Comparison of ENCODE assay signal across 20 cellular contexts in genomic region chr3:99809565-99809964, GRCh38. TPM values are rescaled to one million over a fixed set of nuclear protein-coding genes. Genes with fewer than 3 reads are reported as not detected.
A peak's percentile ranks its signal among the peaks of the same experiment; 100 is the strongest.
DNase-seq lines count a peak whose midpoint lies in the region; ATAC-seq, FAIRE-seq and TF ChIP-seq lines count a peak whose summit lies in the region.
"Had no signal": no experiment of that assay in that cellular context is flagged by ENCODE, and none has a peak within 500 bp of the region (broad histone marks: within the 10 kb centered on the region; RNA-seq: fewer than 3 reads in every experiment).

No MANE protein-coding gene starts in this region.

- CTCF ChIA-PET in K562 (lab: Yijun Ruan, JAX; ENCODE audit: low intra/inter-chr PET ratio), result no interaction called here

- H3K27me3 ChIP-seq in right atrium auricular region, result no peaks in the 10 kb centered on the region
- H3K27me3 ChIP-seq in K562 (ENCODE audit: control insufficient read depth in 2 of 2, insufficient read depth in 2 of 2, low read length in 2 of 2), result no peaks in the 10 kb centered on the region
- H3K27me3 ChIP-seq in right cardiac atrium (ENCODE audit: control insufficient read depth, insufficient read depth), result no peaks in the 10 kb centered on the region
- H3K27me3 ChIP-seq: BLaER1 had no signal

- no peak for TF ChIP-seq POLR2A in K562 (conservative IDR thresholded peaks at IDR 0.05)

- DNase-seq in Right ventricle myocardium inferior (ENCODE audit: missing footprints), result no peak
- DNase-seq in right atrium auricular region (ENCODE audit: low spot score), result no peak
- DNase-seq in K562 (ENCODE audit: extremely low read depth in 1 of 4, low spot score in 3 of 4), result no peak
- peak in 1 of 3 donors; percentile 45 for DNase-seq in right cardiac atrium
- no peak for DNase-seq in HK-2 (ENCODE audit: unreplicated experiment)
- DNase-seq: Caco-2; CD4-positive, CD25-positive, alpha-beta regulatory T cell; CD8-positive, alpha-beta T cell; DMS153; DND-41; H9 had no signal

- no TSS peak for BruUV-seq in K562 (replicated peaks; lab: Mats Ljungman, UMichigan)

- WGBS in K562 (ENCODE audit: insufficient coverage, low coverage, missing lambda C conversion rate), result 6% methylated on average over 2 of the region's 2 CpGs
- 51% methylated on average over 2 of the region's 2 CpGs for WGBS in right cardiac atrium

- no peak for TF ChIP-seq RAD21 in K562 (CRISPR knock-in tag; conservative IDR thresholded peaks at IDR 0.05 in 1 of 2, IDR thresholded peaks at IDR 0.05 in 1 of 2)

- TF ChIP-seq EP300 in K562 (IDR thresholded peaks at IDR 0.05; ENCODE audit: low read length), result no peak

- in situ Hi-C loops in K562 (cut with MboI), result no loop called here

- no peak for FAIRE-seq in K562 (lab: Jason Lieb, UNC)
- FAIRE-seq: A204.1, G401.6, GM12892 had no signal

- no peaks in the 10 kb centered on the region for H3K79me2 ChIP-seq in K562 (ENCODE audit: control insufficient read depth, insufficient read depth, low read length)

- H3K4me1 ChIP-seq in right atrium auricular region, result peaks cover 0 to 4% of the 10 kb centered on the region in 2 donors
- peaks cover 0 to 2% of the 10 kb centered on the region in 2 experiments; a peak in 1 of 5 replicates for H3K4me1 ChIP-seq in K562 (replicated peaks in 1 of 2; ENCODE audit: control insufficient read depth in 2 of 2, insufficient read depth in 2 of 2, low read length in 2 of 2)
- H3K4me1 ChIP-seq in right cardiac atrium (ENCODE audit: control insufficient read depth, insufficient read depth, low read length), result peaks cover 3% of the 10 kb centered on the region
- H3K4me1 ChIP-seq: BLaER1, Caco-2 had no signal

- ATAC-seq in Right ventricle myocardium inferior (peak; percentile 69), K562 (no peak), right cardiac atrium (peak; percentile 53 to 75), HG03139 (IDR thresholded peaks at IDR 0.05; ENCODE audit: unreplicated experiment) (no peak)
- ATAC-seq: CD8-positive, alpha-beta T cell; GM23338; HCT116 had no signal

- no peaks in the 10 kb centered on the region for H3K9me1 ChIP-seq in K562 (ENCODE audit: control insufficient read depth, insufficient read depth, low read length)

- intact Hi-C loops in Right ventricle myocardium inferior (cut with DNase I), result no loop called here
- intact Hi-C loops in K562 (cut with micrococcal nuclease), result loop anchor here (5.0 kb wide), 1 partner anchor 162 kb away; no protein-coding TSS in a partner anchor
- intact Hi-C loops in right cardiac atrium (cut with DNase I), result no loop called here

- no peak overlapping the region for H3K27ac ChIP-seq in right atrium auricular region
- no peak overlapping the region for H3K27ac ChIP-seq in K562 (ENCODE audit: extremely low read depth, low read depth, low read length)
- H3K27ac ChIP-seq in right cardiac atrium (ENCODE audit: low read length), result no peak overlapping the region
- H3K27ac ChIP-seq: 22Rv1, BLaER1, C4-2B had no signal

- H4K20me1 ChIP-seq in K562 (replicated peaks; ENCODE audit: control insufficient read depth, insufficient read depth, low read length), result 0 out of 2 replicates have a peak, but pooled peaks cover 7% of the 10 kb centered on the region
- H4K20me1 ChIP-seq: BLaER1 had no signal

- POLR2A ChIA-PET in K562 (lab: Yijun Ruan, JAX), result no interaction called here

- TF ChIP-seq CTCF in right atrium auricular region (IDR thresholded peaks at IDR 0.05) (no peak), K562 (IDR thresholded peaks at IDR 0.05 in 2 of 3, conservative IDR thresholded peaks at IDR 0.05 in 1 of 3; ENCODE audit: insufficient read depth in 2 of 3, low read depth in 1 of 3, low read length in 3 of 3) (no peak)

- H3K36me3 ChIP-seq in right atrium auricular region (no peaks in the 10 kb centered on the region), K562 (ENCODE audit: control insufficient read depth, insufficient read depth, low read length) (no peaks in the 10 kb centered on the region)

- H3K9me3 ChIP-seq in right atrium auricular region (peaks cover 0 to 10% of the 10 kb centered on the region in 2 donors), K562 (replicated peaks; ENCODE audit: control insufficient read depth, insufficient read depth, low read depth, low read length) (peaks cover 4% of the 10 kb centered on the region; the same call in 1 of the 2 replicates), right cardiac atrium (ENCODE audit: control insufficient read depth, low read length) (peaks cover 2% of the 10 kb centered on the region)

- H3K4me3 ChIP-seq in right atrium auricular region (no peak overlapping the region), K562 (no peak overlapping the region), right cardiac atrium (ENCODE audit: low read length) (no peak overlapping the region)
- H3K4me3 ChIP-seq: BLaER1, GM23338 had no signal

- H3K9ac ChIP-seq in K562 (ENCODE audit: insufficient read depth in 1 of 2, low read depth in 2 of 2, low read length in 2 of 2), result no peak overlapping the region
- H3K9ac ChIP-seq: BLaER1 had no signal

- no peak overlapping the region for H2AFZ ChIP-seq in K562 (ENCODE audit: low read depth, low read length)
- H2AFZ ChIP-seq: GM23338 had no signal

- no peak overlapping the region for H3K4me2 ChIP-seq in K562 (ENCODE audit: insufficient read depth, low read length)
- H3K4me2 ChIP-seq: BLaER1, GM23338 had no signal

TF ChIP-seq in K562, 482 proteins besides CTCF, POLR2A, EP300 and RAD21 (continues in another document):
- TF ChIP-seq PBX2 (CRISPR knock-in tag; IDR thresholded peaks at IDR 0.05; ENCODE audit: low read depth), result no peak
- peak; percentile 81 for TF ChIP-seq PBX2 (tag; conservative IDR thresholded peaks at IDR 0.05; ENCODE audit: low read depth)
- TF ChIP-seq VEZF1 (CRISPR knock-in tag; IDR thresholded peaks at IDR 0.05), result peak; percentile 20; the same call in 1 of the 2 replicates
- TF ChIP-seq PKNOX1 (IDR thresholded peaks at IDR 0.05), result peak; percentile 63; the same call in 1 of the 2 replicates
- peak; percentile 39; the same call in 1 of the 2 replicates for TF ChIP-seq MAFG (tag; conservative IDR thresholded peaks at IDR 0.05)

RNA-seq across cellular contexts. Expression of gene CMSS1, which starts 8.1 kb away (rescaled TPM):
- total RNA-seq in Right ventricle myocardium inferior (37.0 TPM), right atrium auricular region (10 to 100 TPM in 1 of 2 donors, 1 to 10 TPM in 1; 5.7 to 17.7 TPM), K562 (2014; rRNA removed) (39.6 and 46.9 TPM in 2 replicates), K562 (2014; rRNA removed; fragmentation: Illumina TruSeq; extraction: Trizol) (85.3 and 86.3 TPM in 2 replicates), K562 (2015; rRNA removed; fragmentation: Illumina TruSeq; extraction: Trizol) (55.2 and 62.4 TPM in 2 replicates), K562 (2021) (75.7 and 78.7 TPM in 2 replicates), right cardiac atrium (10 to 100 TPM; 21.1 to 33.8 (median 27.7) TPM)
- 6.1 and 22.5 TPM in 2 replicates for total RNA-seq in K562 (2011; cell fraction: chromatin; rRNA removed; ENCODE audit: low replicate concordance)
- 5.5 and 6.3 TPM in 2 replicates for total RNA-seq in K562 (2011; cell fraction: nucleolus; rRNA removed)
- total RNA-seq in K562 (2011; cell fraction: nucleoplasm; rRNA removed), result 17.7 and 42.3 TPM in 2 replicates
- polyA plus RNA-seq in K562 (2011; rRNA removed) (40.2 and 56.1 TPM in 2 replicates), K562 (2014; fragmentation: Illumina TruSeq; extraction: Trizol) (58.4 and 72.3 TPM in 2 replicates), K562 (2014; fragmentation: Nextera tagmentation; extraction: Ambion mirVana) (100 to 1,000 TPM in 1 of 2 experiments, 10 to 100 TPM in 1; 73.0 to 109 TPM), K562 (2014; rRNA removed) (50.6 and 63.8 TPM in 2 replicates), right cardiac atrium (18.9 TPM)
- polyA plus RNA-seq in K562 (2011; cell fraction: cytosol; rRNA removed), result 9.6 and 11.7 TPM in 2 replicates
- 9.8 and 11.2 TPM in 2 replicates for polyA plus RNA-seq in K562 (2011; cell fraction: nucleus; rRNA removed)
- 52.3 and 62.0 TPM in 2 replicates for polyA plus RNA-seq in K562 (2012)
- 21.4 and 25.6 TPM in 2 replicates for polyA minus RNA-seq in K562 (2011; rRNA and poly(A)+ RNA removed)
- 23.0 and 36.2 TPM in 2 replicates for polyA minus RNA-seq in K562 (2011; cell fraction: cytosol; rRNA and poly(A)+ RNA removed)
- polyA minus RNA-seq in K562 (2011; cell fraction: nucleus; rRNA and poly(A)+ RNA removed), result 11.2 and 12.4 TPM in 2 replicates

Comparison
In these comparisons a context has a peak if more than half of its experiments do, and no peak if none do; other contexts are left out.
1. ATAC-seq: peak in Right ventricle myocardium inferior (single experiment) and right cardiac atrium (2 of 2); none in K562 (single experiment) and HG03139 (single experiment).